ENCODE assay signal across 9 cellular contexts in genomic region chr7:81457858-81458522, GRCh38.
DNase-seq lines count a peak whose midpoint lies in the region; ATAC-seq and TF ChIP-seq lines count a peak whose summit lies in the region.
"Had no signal": no experiment of that assay in that cellular context is flagged by ENCODE, and none has a peak within 500 bp of the region (broad histone marks: within the 10 kb centered on the region; RNA-seq: fewer than 3 reads in every experiment).

No MANE protein-coding gene starts in this region.

- CTCF ChIA-PET in RWPE1 (lab: Yijun Ruan, JAX) = interaction anchor here (0.6 to 2.6 kb wide), 11 partner anchors 13 to 1457 kb away, joined by 3 to 11 read pairs (median 3); no protein-coding TSS in a partner anchor

- TF ChIP-seq CTCF in RWPE1 (conservative IDR thresholded peaks at IDR 0.05; ENCODE audit: low read depth) (peak; percentile 71), fibroblast of pulmonary artery (IDR thresholded peaks at IDR 0.05; ENCODE audit: low read length, missing control alignments) (peak; percentile 60)

- ATAC-seq in HG03039 (IDR thresholded peaks at IDR 0.05; ENCODE audit: unreplicated experiment) = no peak

- POLR2A ChIA-PET in RWPE1 (lab: Yijun Ruan, JAX; ENCODE audit: low non-redundant PET) = no interaction called here

- H3K4me3 ChIP-seq in fibroblast of pulmonary artery (replicated peaks; ENCODE audit: low read depth, low read length) = no peak overlapping the region

- in situ Hi-C loops in ACHN (cut with HindIII; ENCODE audit: low pct_ligation_motif_present, low pct_unique_long_range_greater_than_20kb, low sequenced_read_pairs) = loop anchor here (25.0 kb wide), 2 partner anchors 546 to 746 kb away; partner anchors contain the start of gene SEMA3C

- no peak overlapping the region for H3K27ac ChIP-seq in RWPE1

- DNase-seq in ACHN (peak; percentile 74), HPDE6-E6E7 (ENCODE audit: extremely low spot score) (peak; percentile 14), RWPE1 (ENCODE audit: low spot score) (peak; percentile 27), fibroblast of pulmonary artery (ENCODE audit: low read depth) (peak; percentile 66), NCI-H226 (no peak)
- DNase-seq in activated CD4-positive, CD25-positive, alpha-beta regulatory T cell (lab: John Stamatoyannopoulos, UW) = no peak
- DNase-seq in stimulated activated CD4-positive, alpha-beta T cell treated with anti-CD3 and anti-CD28 coated beads, Interleukin-4, amount 100 ng/mL, for 1 hour = no peak
- DNase-seq: activated naive CD4-positive, alpha-beta T cell treated with anti-CD3 and anti-CD28 coated beads, Interleukin-2, amount 10 ng/mL, durations not matched to agents 7 days and 5 days had no signal

Comparison
In these comparisons a context has a peak if more than half of its experiments do, and no peak if none do; other contexts are left out.
1. DNase-seq: peak in ACHN (single experiment), HPDE6-E6E7 (single experiment), RWPE1 (single experiment) and fibroblast of pulmonary artery (single experiment); none in activated CD4-positive, CD25-positive, alpha-beta regulatory T cell (0 of 4), NCI-H226 (single experiment) and stimulated activated CD4-positive, alpha-beta T cell treated with anti-CD3 and anti-CD28 coated beads, Interleukin-4, amount 100 ng/mL, for 1 hour (single experiment).